Comparison of ENCODE assay signal across 23 cellular contexts in the genomic region with DNA sequence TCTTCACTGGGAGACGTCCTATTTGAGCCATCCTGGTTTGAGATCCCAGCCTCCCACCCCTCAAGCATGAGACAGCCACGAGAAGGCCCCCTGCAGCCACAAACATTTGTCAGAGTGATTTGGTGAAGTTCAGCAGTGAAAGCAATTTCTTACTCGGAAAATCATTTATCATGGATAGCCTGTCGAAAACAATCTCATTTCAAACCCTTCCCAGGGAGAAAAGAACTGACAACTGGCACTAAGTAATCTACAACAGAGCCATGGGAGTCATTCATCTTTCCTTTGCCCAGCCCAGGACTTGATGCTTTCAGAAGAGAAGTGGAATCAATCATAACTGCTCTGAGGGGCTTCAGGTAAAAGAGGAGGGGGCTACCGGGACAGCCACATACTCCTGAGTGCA.
"Had no signal": no experiment of that assay in that cellular context is flagged by ENCODE, and none has a peak within 500 bp of the region (broad histone marks: within the 10 kb centered on the region; RNA-seq: fewer than 3 reads in every experiment).

No MANE protein-coding gene starts in this region.

- H3K27me3 ChIP-seq: brain microvascular endothelial cell, gastroesophageal sphincter, right atrium auricular region, suprapubic skin, upper lobe of left lung had no signal

- H3K27ac ChIP-seq: brain microvascular endothelial cell, right atrium auricular region, suprapubic skin, upper lobe of left lung had no signal

- H3K36me3 Mint-ChIP-seq: activated CD8-positive, alpha-beta memory T cell treated with anti-CD3 and anti-CD28 coated beads, Interleukin-2, amount 10 ng/mL, durations not matched to agents 7 days and 5 days; natural killer cell had no signal

- ATAC-seq: activated CD8-positive, alpha-beta memory T cell treated with anti-CD3 and anti-CD28 coated beads, Interleukin-2, amount 10 ng/mL, durations not matched to agents 7 days and 5 days; activated naive CD8-positive, alpha-beta T cell treated with anti-CD3 and anti-CD28 coated beads, Interleukin-2, amount 50 U/mL, for 24 hours; gastroesophageal sphincter; heart left ventricle; left ventricle myocardium superior; mucosa of descending colon; natural killer cell had no signal

- H3K4me1 ChIP-seq: heart left ventricle, right atrium auricular region, suprapubic skin, upper lobe of left lung had no signal

- H3K27me3 Mint-ChIP-seq: activated CD4-positive, alpha-beta memory T cell treated with anti-CD3 and anti-CD28 coated beads, Interleukin-2, amount 10 ng/mL, durations not matched to agents 7 days and 5 days had no signal

- H3K4me3 Mint-ChIP-seq: activated CD4-positive, alpha-beta memory T cell treated with anti-CD3 and anti-CD28 coated beads, Interleukin-2, amount 10 ng/mL, durations not matched to agents 7 days and 5 days; activated CD8-positive, alpha-beta memory T cell treated with anti-CD3 and anti-CD28 coated beads, Interleukin-2, amount 10 ng/mL, durations not matched to agents 7 days and 5 days; activated naive CD4-positive, alpha-beta T cell treated with anti-CD3 and anti-CD28 coated beads for 36 hours; activated naive CD8-positive, alpha-beta T cell treated with anti-CD3 and anti-CD28 coated beads, Interleukin-2, amount 50 U/mL, for 24 hours; natural killer cell; stimulated activated naive CD8-positive, alpha-beta T cell treated with anti-CD3 and anti-CD28 coated beads, Interleukin-15, Interleukin-2, amounts not matched to agents 100 ng/mL and 50 ng/mL, for 24 hours had no signal

- H3K27ac Mint-ChIP-seq: activated CD4-positive, alpha-beta memory T cell treated with anti-CD3 and anti-CD28 coated beads, Interleukin-2, amount 10 ng/mL, durations not matched to agents 7 days and 5 days; activated CD8-positive, alpha-beta memory T cell treated with anti-CD3 and anti-CD28 coated beads, Interleukin-2, amount 10 ng/mL, durations not matched to agents 7 days and 5 days; activated naive CD4-positive, alpha-beta T cell treated with anti-CD3 and anti-CD28 coated beads for 36 hours; activated naive CD8-positive, alpha-beta T cell treated with anti-CD3 and anti-CD28 coated beads, Interleukin-2, amount 50 U/mL, for 24 hours; natural killer cell; stimulated activated naive CD8-positive, alpha-beta T cell treated with anti-CD3 and anti-CD28 coated beads, Interleukin-15, Interleukin-2, amounts not matched to agents 100 ng/mL and 50 ng/mL, for 24 hours had no signal

- H3K4me3 ChIP-seq: gastroesophageal sphincter, heart left ventricle, mucosa of descending colon, right atrium auricular region, suprapubic skin, upper lobe of left lung had no signal

- DNase-seq: activated CD4-positive, alpha-beta memory T cell treated with anti-CD3 and anti-CD28 coated beads, Interleukin-2, amount 10 ng/mL, durations not matched to agents 7 days and 5 days; activated CD4-positive, alpha-beta T cell treated with anti-CD3 and anti-CD28 coated beads for 48 hours; activated CD4-positive, CD25-positive, alpha-beta regulatory T cell; activated CD8-positive, alpha-beta memory T cell treated with anti-CD3 and anti-CD28 coated beads, Interleukin-2, amount 10 ng/mL, durations not matched to agents 7 days and 5 days; activated naive CD4-positive, alpha-beta T cell treated with anti-CD3 and anti-CD28 coated beads for 36 hours; activated naive CD8-positive, alpha-beta T cell treated with anti-CD3 and anti-CD28 coated beads, Interleukin-2, amount 50 U/mL, for 24 hours; anterior cingulate cortex; brain microvascular endothelial cell; central memory CD4-positive, alpha-beta T cell; cortex of kidney; heart left ventricle; kidney glomerular epithelial cell; left ventricle myocardium superior; mucosa of descending colon; natural killer cell; occipital lobe; T-helper 1 cell; T-helper 9 cell; upper lobe of left lung had no signal

- H3K9me3 ChIP-seq: gastroesophageal sphincter, heart left ventricle, mucosa of descending colon, right atrium auricular region, suprapubic skin, upper lobe of left lung had no signal

- H3K9me3 Mint-ChIP-seq: activated CD4-positive, alpha-beta memory T cell treated with anti-CD3 and anti-CD28 coated beads, Interleukin-2, amount 10 ng/mL, durations not matched to agents 7 days and 5 days; activated naive CD4-positive, alpha-beta T cell treated with anti-CD3 and anti-CD28 coated beads for 36 hours; activated naive CD8-positive, alpha-beta T cell treated with anti-CD3 and anti-CD28 coated beads, Interleukin-2, amount 50 U/mL, for 24 hours; natural killer cell; stimulated activated naive CD8-positive, alpha-beta T cell treated with anti-CD3 and anti-CD28 coated beads, Interleukin-15, Interleukin-2, amounts not matched to agents 100 ng/mL and 50 ng/mL, for 24 hours had no signal

- H3K4me1 Mint-ChIP-seq: activated CD4-positive, alpha-beta memory T cell treated with anti-CD3 and anti-CD28 coated beads, Interleukin-2, amount 10 ng/mL, durations not matched to agents 7 days and 5 days; activated CD8-positive, alpha-beta memory T cell treated with anti-CD3 and anti-CD28 coated beads, Interleukin-2, amount 10 ng/mL, durations not matched to agents 7 days and 5 days had no signal

- H3K36me3 ChIP-seq: brain microvascular endothelial cell, gastroesophageal sphincter, heart left ventricle, right atrium auricular region, suprapubic skin, upper lobe of left lung had no signal
